In genomic region chr12:123671876-123672275, GRCh38 we compare ENCODE assay signal across 6 cellular contexts. TPM values are rescaled to one million over a fixed set of nuclear protein-coding genes. Genes with fewer than 3 reads are reported as not detected.
DNase-seq lines count a peak whose midpoint lies in the region; ATAC-seq and TF ChIP-seq lines count a peak whose summit lies in the region.

No MANE protein-coding gene starts in this region.

- CTCF ChIA-PET in Calu3 (lab: Charles Lee), result interaction anchor here (0.6 kb wide), 2 partner anchors 289 to 553 kb away, joined by 6 to 7 read pairs; no protein-coding TSS in a partner anchor
- CTCF ChIA-PET in activated CD8-positive, alpha-beta T cell treated with anti-CD3 and anti-CD28 coated beads for 36 hours (lab: Charles Lee), result interaction anchor here (1.3 kb wide), 1 partner anchor 42 kb away, joined by 6 read pairs; no protein-coding TSS in a partner anchor

- H3K4me3 ChIP-seq in muscle layer of duodenum (ENCODE audit: low read depth in 1 of 2, low read length in 2 of 2), result peak overlapping the region; percentile 88 to 100

- peak overlapping the region; percentile 81 for H3K4me3 Mint-ChIP-seq in Calu3 (ENCODE audit: low read depth, unreplicated experiment)
- peak overlapping the region; percentile 82 for H3K4me3 Mint-ChIP-seq in activated CD8-positive, alpha-beta T cell treated with anti-CD3 and anti-CD28 coated beads for 36 hours

- peaks cover 9% of the 10 kb centered on the region for H3K4me1 Mint-ChIP-seq in Calu3 (ENCODE audit: low read depth, unreplicated experiment)
- peaks cover 14% of the 10 kb centered on the region for H3K4me1 Mint-ChIP-seq in activated CD8-positive, alpha-beta T cell treated with anti-CD3 and anti-CD28 coated beads for 36 hours (ENCODE audit: low read depth)

- no peaks in the 10 kb centered on the region for H3K27me3 ChIP-seq in muscle layer of duodenum (ENCODE audit: low read depth, low read length)

- H3K36me3 ChIP-seq in muscle layer of duodenum (ENCODE audit: control insufficient read depth in 1 of 2, insufficient read depth in 2 of 2, low read length in 2 of 2), result peaks cover 4 to 19% of the 10 kb centered on the region in 2 donors

- TF ChIP-seq CTCF in Calu3 (IDR thresholded peaks at IDR 0.05; ENCODE audit: unreplicated experiment), result no peak
- TF ChIP-seq CTCF in activated CD8-positive, alpha-beta T cell treated with anti-CD3 and anti-CD28 coated beads for 36 hours (IDR thresholded peaks at IDR 0.05), result no peak

- peaks cover 7 to 11% of the 10 kb centered on the region in 2 donors for H3K4me1 ChIP-seq in muscle layer of duodenum (ENCODE audit: control insufficient read depth in 1 of 2, insufficient read depth in 2 of 2, low read length in 2 of 2)

- H3K9me3 ChIP-seq in muscle layer of duodenum (ENCODE audit: control insufficient read depth in 1 of 2, low read length in 2 of 2), result no peaks in the 10 kb centered on the region

- H3K27ac Mint-ChIP-seq in Calu3 (ENCODE audit: unreplicated experiment), result no peak overlapping the region
- no peak overlapping the region for H3K27ac Mint-ChIP-seq in activated CD8-positive, alpha-beta T cell treated with anti-CD3 and anti-CD28 coated beads for 36 hours

- no peaks in the 10 kb centered on the region for H3K27me3 Mint-ChIP-seq in Calu3 (ENCODE audit: unreplicated experiment)
- no peaks in the 10 kb centered on the region for H3K27me3 Mint-ChIP-seq in activated CD8-positive, alpha-beta T cell treated with anti-CD3 and anti-CD28 coated beads for 36 hours

- peaks cover 9% of the 10 kb centered on the region for H3K36me3 Mint-ChIP-seq in Calu3 (ENCODE audit: insufficient read depth, unreplicated experiment)
- no peaks in the 10 kb centered on the region for H3K36me3 Mint-ChIP-seq in activated CD8-positive, alpha-beta T cell treated with anti-CD3 and anti-CD28 coated beads for 36 hours (ENCODE audit: low read depth)

- DNase-seq in Calu3, result no peak
- no peak for DNase-seq in activated CD8-positive, alpha-beta T cell treated with anti-CD3 and anti-CD28 coated beads for 36 hours
- DNase-seq in GDM1 (lab: John Stamatoyannopoulos, UW), result no peak

- BruUV-seq in Calu3 (replicated peaks; lab: Mats Ljungman, UMichigan), result no TSS peak

- no peak for ATAC-seq in activated CD8-positive, alpha-beta T cell treated with anti-CD3 and anti-CD28 coated beads for 36 hours
- ATAC-seq in HG03571 (IDR thresholded peaks at IDR 0.05; ENCODE audit: unreplicated experiment) (no peak), HG03520 (IDR thresholded peaks at IDR 0.05; ENCODE audit: unreplicated experiment) (no peak)

- H3K27ac ChIP-seq in muscle layer of duodenum (ENCODE audit: low read length), result no peak overlapping the region

- POLR2A ChIA-PET in activated CD8-positive, alpha-beta T cell treated with anti-CD3 and anti-CD28 coated beads for 36 hours (lab: Charles Lee), result interaction anchor here (1.2 to 1.8 kb wide), 2 partner anchors 43 to 77 kb away, joined by 4 to 6 read pairs; no protein-coding TSS in a partner anchor

- no peaks in the 10 kb centered on the region for H3K9me3 Mint-ChIP-seq in Calu3 (ENCODE audit: low read depth, unreplicated experiment)
- H3K9me3 Mint-ChIP-seq in activated CD8-positive, alpha-beta T cell treated with anti-CD3 and anti-CD28 coated beads for 36 hours, result no peaks in the 10 kb centered on the region

- intact Hi-C loops in Calu3 (cut with micrococcal nuclease; ENCODE audit: unreplicated experiment), result no loop called here
- intact Hi-C loops in activated CD8-positive, alpha-beta T cell treated with anti-CD3 and anti-CD28 coated beads for 36 hours (cut with micrococcal nuclease), result no loop called here

RNA-seq across cellular contexts. Expression of gene TCTN2, which starts 1.0 kb away (rescaled TPM):
- 9.0 and 11.5 TPM in 2 replicates for total RNA-seq in Calu3 (2022)
- total RNA-seq in activated CD8-positive, alpha-beta T cell treated with anti-CD3 and anti-CD28 coated beads for 36 hours, result 1 to 10 TPM; 2.0 to 2.3 TPM

RNA-seq across cellular contexts. Expression of gene GTF2H3, which starts 38.2 kb away (rescaled TPM):
- 59.8 and 66.5 TPM in 2 replicates for total RNA-seq in Calu3 (2022)
- total RNA-seq in activated CD8-positive, alpha-beta T cell treated with anti-CD3 and anti-CD28 coated beads for 36 hours, result 10 to 100 TPM; 78.6 to 80.0 TPM

RNA-seq across cellular contexts. Expression of gene EIF2B1, which starts 38.4 kb away (rescaled TPM):
- 57.0 and 63.6 TPM in 2 replicates for total RNA-seq in Calu3 (2022)
- total RNA-seq in activated CD8-positive, alpha-beta T cell treated with anti-CD3 and anti-CD28 coated beads for 36 hours, result 10 to 100 TPM; 54.5 to 61.8 TPM

RNA-seq across cellular contexts. Expression of gene ATP6V0A2, which starts 40.3 kb away (rescaled TPM):
- total RNA-seq in Calu3 (2022), result 37.8 and 41.0 TPM in 2 replicates
- 10 to 100 TPM; 54.6 to 60.3 TPM for total RNA-seq in activated CD8-positive, alpha-beta T cell treated with anti-CD3 and anti-CD28 coated beads for 36 hours
